Comparison of ENCODE assay signal across 11 cellular contexts in genomic region chr2:237698338-237698694, GRCh38.
A peak's percentile ranks its signal among the peaks of the same experiment; 100 is the strongest.
DNase-seq lines count a peak whose midpoint lies in the region; ATAC-seq, FAIRE-seq and TF ChIP-seq lines count a peak whose summit lies in the region.
"Had no signal": no experiment of that assay in that cellular context is flagged by ENCODE, and none has a peak within 500 bp of the region (broad histone marks: within the 10 kb centered on the region; RNA-seq: fewer than 3 reads in every experiment).

No MANE protein-coding gene starts in this region.

- TF ChIP-seq POLR2A in GM12878 (IDR thresholded peaks at IDR 0.05; ENCODE audit: low read depth, low read length), result no peak

- no peaks in the 10 kb centered on the region for H3K27me3 Mint-ChIP-seq in stimulated activated naive CD8-positive, alpha-beta T cell treated with anti-CD3 and anti-CD28 coated beads, Interleukin-15, Interleukin-2, amounts not matched to agents 100 ng/mL and 50 ng/mL, for 24 hours
- H3K27me3 Mint-ChIP-seq in nephron (ENCODE audit: low read depth), result peaks cover 18% of the 10 kb centered on the region

- H4K20me1 ChIP-seq in GM12878 (ENCODE audit: control insufficient read depth, insufficient read depth), result no peaks in the 10 kb centered on the region

- no peak for DNase-seq in stimulated activated naive CD8-positive, alpha-beta T cell treated with anti-CD3 and anti-CD28 coated beads, Interleukin-15, Interleukin-2, amounts not matched to agents 100 U/mL and 50 U/mL, for 24 hours
- DNase-seq in GM12878 (ENCODE audit: low read depth, low spot score), result no peak
- DNase-seq in DMS153 treated with DMSO at 0.1 percent for 48 hours (lab: John Stamatoyannopoulos, UW; ENCODE audit: unreplicated experiment), result no peak
- DNase-seq: Caco-2, substantia nigra had no signal

- no peak overlapping the region for H2AFZ ChIP-seq in GM12878 (ENCODE audit: control insufficient read depth, low read depth, low read length)

- no peaks in the 10 kb centered on the region for H3K9me3 Mint-ChIP-seq in stimulated activated naive CD8-positive, alpha-beta T cell treated with anti-CD3 and anti-CD28 coated beads, Interleukin-15, Interleukin-2, amounts not matched to agents 100 ng/mL and 50 ng/mL, for 24 hours
- H3K9me3 Mint-ChIP-seq in nephron, result no peaks in the 10 kb centered on the region

- peak overlapping the region; percentile 99 for H3K4me3 Mint-ChIP-seq in stimulated activated naive CD8-positive, alpha-beta T cell treated with anti-CD3 and anti-CD28 coated beads, Interleukin-15, Interleukin-2, amounts not matched to agents 100 ng/mL and 50 ng/mL, for 24 hours
- peak overlapping the region in 1 of 3 experiments; percentile 34 for H3K4me3 Mint-ChIP-seq in nephron

- in situ Hi-C loops in GM12878 (cut with MboI), result no loop called here

- peak overlapping the region; percentile 93 for H3K9ac ChIP-seq in GM12878 (ENCODE audit: control insufficient read depth, insufficient read depth, low read length)

- FAIRE-seq in GM12878 (lab: Jason Lieb, UNC), result no peak

- H3K4me2 ChIP-seq in GM12878 (ENCODE audit: control insufficient read depth, insufficient read depth), result peak overlapping the region; percentile 88

- POLR2A ChIA-PET in GM12878 (lab: Charles Lee), result interaction anchor here (1.2 to 3.4 kb wide), 4 partner anchors 11 to 55 kb away, joined by 4 to 23 read pairs (median 10); no protein-coding TSS in a partner anchor

- H3K27me3 ChIP-seq in GM12878 (replicated peaks in 1 of 2; ENCODE audit: control insufficient read depth in 2 of 2, insufficient read depth in 2 of 2, low read length in 1 of 2), result no peaks in the 10 kb centered on the region

- no peak for TF ChIP-seq RAD21 in GM12878 (IDR thresholded peaks at IDR 0.05; ENCODE audit: insufficient read depth, low read depth, low read length)

- no TSS peak for BruUV-seq in GM12878 (replicated peaks; lab: Mats Ljungman, UMichigan)

- RAD21 ChIA-PET in GM12878 (lab: Charles Lee; ENCODE audit: unreplicated experiment), result interaction anchor here (2.0 to 13.1 kb wide), 3 partner anchors 11 to 46 kb away, joined by 11 to 209 read pairs (median 11); no protein-coding TSS in a partner anchor

- peaks cover 54% of the 10 kb centered on the region for H3K4me1 ChIP-seq in GM12878 (ENCODE audit: control insufficient read depth, insufficient read depth, low read length)

- H3K27ac ChIP-seq in GM12878 (ENCODE audit: control insufficient read depth, insufficient read depth), result peak overlapping the region; percentile 90

- no peaks in the 10 kb centered on the region for H3K36me3 ChIP-seq in GM12878 (ENCODE audit: control insufficient read depth in 2 of 2, insufficient read depth in 2 of 2, low read length in 1 of 2)

- CTCF ChIA-PET in GM12878 (lab: Yijun Ruan, JAX), result interaction anchor here (0.7 to 18.3 kb wide), 7 partner anchors 11 to 77 kb away, joined by 3 to 298 read pairs (median 3); no protein-coding TSS in a partner anchor

- SMC1A ChIA-PET in GM12878 (lab: Charles Lee; ENCODE audit: uncharacterized antibody, unreplicated experiment), result interaction anchor here (0.7 to 7.1 kb wide), 7 partner anchors 9 to 207 kb away, joined by 3 to 155 read pairs (median 4); no protein-coding TSS in a partner anchor

- peak overlapping the region; percentile 94 for H3K27ac Mint-ChIP-seq in stimulated activated naive CD8-positive, alpha-beta T cell treated with anti-CD3 and anti-CD28 coated beads, Interleukin-15, Interleukin-2, amounts not matched to agents 100 ng/mL and 50 ng/mL, for 24 hours
- peak overlapping the region; percentile 30 to 93 (median 89) for H3K27ac Mint-ChIP-seq in nephron

- no peak for ATAC-seq in stimulated activated naive CD8-positive, alpha-beta T cell treated with anti-CD3 and anti-CD28 coated beads, Interleukin-15, Interleukin-2, amounts not matched to agents 100 U/mL and 50 U/mL, for 24 hours
- ATAC-seq in GM12878 (no peak), HG03460 (IDR thresholded peaks at IDR 0.05; ENCODE audit: unreplicated experiment) (no peak), GM19397 (IDR thresholded peaks at IDR 0.05; ENCODE audit: unreplicated experiment) (no peak), GM18861 (IDR thresholded peaks at IDR 0.05; ENCODE audit: unreplicated experiment) (no peak)
- ATAC-seq: left colon had no signal

- no peaks in the 10 kb centered on the region for H3K9me3 ChIP-seq in GM12878 (replicated peaks; ENCODE audit: control insufficient read depth, insufficient read depth, low read length)
- H3K9me3 ChIP-seq: Caco-2 had no signal

- no peak for TF ChIP-seq EP300 in GM12878 (IDR thresholded peaks at IDR 0.05; ENCODE audit: borderline replicate concordance in 1 of 2, control insufficient read depth in 1 of 2, low read depth in 2 of 2, low read length in 2 of 2)

- H3K4me1 Mint-ChIP-seq in stimulated activated naive CD8-positive, alpha-beta T cell treated with anti-CD3 and anti-CD28 coated beads, Interleukin-15, Interleukin-2, amounts not matched to agents 100 ng/mL and 50 ng/mL, for 24 hours (ENCODE audit: low read depth), result peaks cover 97% of the 10 kb centered on the region
- H3K4me1 Mint-ChIP-seq in nephron, result peaks cover 87% of the 10 kb centered on the region

- TF ChIP-seq CTCF in GM12878 (IDR thresholded peaks at IDR 0.05 in 2 of 3, conservative IDR thresholded peaks at IDR 0.05 in 1 of 3; ENCODE audit: control insufficient read depth in 2 of 3, extremely low read depth in 1 of 3, insufficient read depth in 1 of 3, low read depth in 3 of 3, low read length in 3 of 3) (no peak), nephron (IDR thresholded peaks at IDR 0.05; ENCODE audit: unreplicated experiment in 3 of 3) (no peak)

- H3K79me2 ChIP-seq in GM12878 (ENCODE audit: control insufficient read depth, insufficient read depth, low read length), result peaks cover 99% of the 10 kb centered on the region

- H3K36me3 Mint-ChIP-seq in stimulated activated naive CD8-positive, alpha-beta T cell treated with anti-CD3 and anti-CD28 coated beads, Interleukin-15, Interleukin-2, amounts not matched to agents 100 ng/mL and 50 ng/mL, for 24 hours (ENCODE audit: low read depth), result peaks cover 38% of the 10 kb centered on the region
- H3K36me3 Mint-ChIP-seq in nephron (ENCODE audit: low read depth), result no peaks in the 10 kb centered on the region

- WGBS in GM12878 (ENCODE audit: insufficient coverage, insufficient replicate concordance, low lambda C conversion rate, missing lambda C conversion rate), result 25% methylated on average over 5 of the region's 5 CpGs

- H3K4me3 ChIP-seq in GM12878, result peak overlapping the region; percentile 90

- intact Hi-C loops in GM12878 (cut with micrococcal nuclease; ENCODE audit: unreplicated experiment), result loop anchor here (10.0 kb wide), 2 partner anchors 366 to 1154 kb away; partner anchors contain the start of gene SCLY

TF ChIP-seq in GM12878, 131 proteins besides CTCF, POLR2A, EP300 and RAD21:
- TF ChIP-seq NFXL1 (IDR thresholded peaks at IDR 0.05; ENCODE audit: borderline replicate concordance), result no peak
